Comparison of ENCODE assay signal across 10 cellular contexts in genomic region chr9:124297553-124297905, GRCh38. TPM values are rescaled to one million over a fixed set of nuclear protein-coding genes. Genes with fewer than 3 reads are reported as not detected.
DNase-seq lines count a peak whose midpoint lies in the region; ATAC-seq, FAIRE-seq and TF ChIP-seq lines count a peak whose summit lies in the region.
"Had no signal": no experiment of that assay in that cellular context is flagged by ENCODE, and none has a peak within 500 bp of the region (broad histone marks: within the 10 kb centered on the region; RNA-seq: fewer than 3 reads in every experiment).

No MANE protein-coding gene starts in this region.

- intact Hi-C loops in left lung (cut with DNase I) (no loop called here), upper lobe of right lung (cut with DNase I) (no loop called here), left colon (cut with DNase I, micrococcal nuclease) (no loop called here)

- H3K27ac ChIP-seq in HUES64 (ENCODE audit: low read depth, low read length): peak overlapping the region; percentile 68; the same call in 1 of the 2 replicates
- H3K27ac ChIP-seq in H1 (ENCODE audit: low read depth, low read length): 0 out of 2 replicates have a peak overlapping the region, but pooled peaks have one; percentile 17
- H3K27ac ChIP-seq in left lung: peak overlapping the region; percentile 25 to 44
- peak overlapping the region; percentile 42 for H3K27ac ChIP-seq in upper lobe of right lung
- H3K27ac ChIP-seq: cardiac muscle cell had no signal

- H2BK120ac ChIP-seq in H1 (replicated peaks; ENCODE audit: low read depth, low read length): no peak overlapping the region

- H2AFZ ChIP-seq in H1 (ENCODE audit: low read length): no peak overlapping the region

- H2BK12ac ChIP-seq in H1 (ENCODE audit: low read depth, low read length): peak overlapping the region; percentile 21; the same call in 1 of the 2 replicates

- H4K91ac ChIP-seq in H1 (replicated peaks; ENCODE audit: insufficient read length, low read length): no peak overlapping the region

- no peak overlapping the region for H4K8ac ChIP-seq in H1 (ENCODE audit: extremely low read depth, insufficient read depth, low read length)

- H3K27me3 ChIP-seq in HUES64 (ENCODE audit: insufficient read depth, low read length): no peaks in the 10 kb centered on the region
- no peaks in the 10 kb centered on the region for H3K27me3 ChIP-seq in H1 (replicated peaks in 1 of 4; ENCODE audit: control insufficient read depth in 3 of 4, extremely low read depth in 1 of 4, insufficient read depth in 3 of 4, low read length in 3 of 4)
- H3K27me3 ChIP-seq in left lung: no peaks in the 10 kb centered on the region
- no peaks in the 10 kb centered on the region for H3K27me3 ChIP-seq in upper lobe of right lung
- H3K27me3 ChIP-seq: cardiac muscle cell had no signal

- DNase-seq in H1 (ENCODE audit: low read depth in 1 of 2, low spot score in 2 of 2): peak; percentile 62
- peak in 1 of 2 donors; percentile 77 for DNase-seq in left lung
- peak; percentile 80 for DNase-seq in upper lobe of right lung
- DNase-seq in left colon: no peak
- DNase-seq in retina: no peak
- DNase-seq: RPMI8226 had no signal

- ATAC-seq in left lung: peak; percentile 68
- ATAC-seq in upper lobe of right lung: peak; percentile 60
- no peak for ATAC-seq in HG03097 (IDR thresholded peaks at IDR 0.05; ENCODE audit: low FRiP score, unreplicated experiment)
- no peak for ATAC-seq in left colon
- no peak for ATAC-seq in GM19035 (IDR thresholded peaks at IDR 0.05; ENCODE audit: unreplicated experiment)

- no peak overlapping the region for H3K14ac ChIP-seq in H1 (ENCODE audit: insufficient read length)

- TF ChIP-seq EP300 in H1 (IDR thresholded peaks at IDR 0.05; ENCODE audit: borderline replicate concordance in 1 of 2, low read depth in 2 of 2, low read length in 2 of 2): no peak

- no peak overlapping the region for H3K4ac ChIP-seq in H1 (replicated peaks; ENCODE audit: insufficient read length, low read depth, low read length)

- H2BK5ac ChIP-seq in H1 (ENCODE audit: low read depth, low read length): 0 out of 2 replicates have a peak overlapping the region, but pooled peaks have one; percentile 56

- peaks cover 2 to 10% of the 10 kb centered on the region in 2 experiments for H4K20me1 ChIP-seq in H1 (replicated peaks in 1 of 2; ENCODE audit: control insufficient read depth in 1 of 2, insufficient read depth in 2 of 2, low read length in 2 of 2)

- no peaks in the 10 kb centered on the region for H3K79me2 ChIP-seq in H1 (ENCODE audit: control insufficient read depth in 1 of 2, insufficient read depth in 2 of 2, low read length in 2 of 2)

- no peak for TF ChIP-seq POLR2A in H1 (IDR thresholded peaks at IDR 0.05; ENCODE audit: control extremely low read depth in 1 of 2, low read depth in 2 of 2, low read length in 2 of 2)

- H3K4me3 ChIP-seq in HUES64 (ENCODE audit: low read length) (no peak overlapping the region), H1 (ENCODE audit: extremely low read depth in 1 of 4, insufficient read depth in 2 of 4, low read depth in 3 of 4, low read length in 4 of 4) (no peak overlapping the region), left lung (no peak overlapping the region), upper lobe of right lung (no peak overlapping the region)
- H3K4me3 ChIP-seq: cardiac muscle cell had no signal

- CTCF ChIA-PET in H1 (lab: Charles Lee; ENCODE audit: partially characterized antibody): interaction anchor here (0.8 to 2.4 kb wide), 10 partner anchors 8 to 171 kb away, joined by 3 to 23 read pairs (median 4); no protein-coding TSS in a partner anchor

- H3K9me3 ChIP-seq in HUES64 (ENCODE audit: insufficient read depth, low read depth, low read length): no peaks in the 10 kb centered on the region
- H3K9me3 ChIP-seq in H1 (ENCODE audit: insufficient read depth in 2 of 2, low read depth in 1 of 2, low read length in 1 of 2): no peaks in the 10 kb centered on the region
- no peaks in the 10 kb centered on the region for H3K9me3 ChIP-seq in left lung
- H3K9me3 ChIP-seq in upper lobe of right lung: no peaks in the 10 kb centered on the region

- no peak overlapping the region for H4K5ac ChIP-seq in H1 (ENCODE audit: insufficient read length, low read depth, low read length)

- H2AK5ac ChIP-seq in H1 (ENCODE audit: low read depth, low read length): no peak overlapping the region

- H3K18ac ChIP-seq in H1 (ENCODE audit: extremely low read depth, low read length): no peak overlapping the region

- H2BK20ac ChIP-seq in H1 (ENCODE audit: low read length): no peak overlapping the region

- no peak for TF ChIP-seq RAD21 in H1 (IDR thresholded peaks at IDR 0.05 in 1 of 2, conservative IDR thresholded peaks at IDR 0.05 in 1 of 2; ENCODE audit: low read depth in 2 of 2, low read length in 2 of 2)

- no peak overlapping the region for H3K4me2 ChIP-seq in H1 (ENCODE audit: insufficient read depth in 1 of 2, low read depth in 2 of 2, low read length in 2 of 2)

- FAIRE-seq in H1 (lab: Jason Lieb, UNC): no peak

- TF ChIP-seq CTCF in H1 (IDR thresholded peaks at IDR 0.05; ENCODE audit: control extremely low read depth in 1 of 3, insufficient read depth in 1 of 3, low read depth in 1 of 3, low read length in 3 of 3) (no peak), left lung (IDR thresholded peaks at IDR 0.05) (no peak), upper lobe of right lung (IDR thresholded peaks at IDR 0.05) (no peak)

- 39% methylated on average over 9 of the region's 9 CpGs for WGBS in HUES64
- 60% methylated on average over 9 of the region's 9 CpGs; no CpG with 5 or more reads in 1 of the 2 experiments for WGBS in H1 (ENCODE audit: extremely low coverage in 1 of 2, insufficient coverage in 1 of 2, insufficient read length in 1 of 2, insufficient replicate concordance in 2 of 2, low coverage in 1 of 2, low lambda C conversion rate in 2 of 2, missing lambda C conversion rate in 1 of 2), 2 experiments

- peaks cover 6% of the 10 kb centered on the region; the same call in 1 of the 2 replicates for H3K36me3 ChIP-seq in HUES64 (ENCODE audit: insufficient read depth, low read length)
- H3K36me3 ChIP-seq in H1 (ENCODE audit: control insufficient read depth in 2 of 4, insufficient read depth in 4 of 4, low read length in 3 of 4): no peaks in the 10 kb centered on the region
- H3K36me3 ChIP-seq in left lung: peaks cover 0 to 38% of the 10 kb centered on the region in 2 donors
- peaks cover 5% of the 10 kb centered on the region for H3K36me3 ChIP-seq in upper lobe of right lung
- H3K36me3 ChIP-seq: cardiac muscle cell had no signal

- POLR2A ChIA-PET in H1 (lab: Charles Lee; ENCODE audit: partially characterized antibody): interaction anchor here (1.1 to 2.1 kb wide), 2 partner anchors 32 to 38 kb away, joined by 4 to 5 read pairs; no protein-coding TSS in a partner anchor

- H3K56ac ChIP-seq in H1 (replicated peaks; ENCODE audit: insufficient read length, low read depth, low read length): no peak overlapping the region

- no peak overlapping the region for H2BK15ac ChIP-seq in H1 (ENCODE audit: low read length)

- H3K9ac ChIP-seq in HUES64 (ENCODE audit: low read depth, low read length): 0 out of 2 replicates have a peak overlapping the region, but pooled peaks have one; percentile 20
- no peak overlapping the region for H3K9ac ChIP-seq in H1 (replicated peaks in 1 of 4; ENCODE audit: extremely low read depth in 1 of 4, low read depth in 3 of 4, low read length in 3 of 4)

- no peaks in the 10 kb centered on the region for H3K23me2 ChIP-seq in H1 (ENCODE audit: low read depth, low read length)

- H3K4me1 ChIP-seq in HUES64 (ENCODE audit: insufficient read depth, low read length) (peaks cover 11% of the 10 kb centered on the region), H1 (replicated peaks in 1 of 4; ENCODE audit: control insufficient read depth in 3 of 4, insufficient read depth in 4 of 4, low read length in 3 of 4) (peaks cover 0 to 24% (median 12%) of the 10 kb centered on the region in 4 experiments; a peak in 5 of 7 replicates), left lung (peaks cover 31 to 70% of the 10 kb centered on the region in 2 donors), upper lobe of right lung (peaks cover 75% of the 10 kb centered on the region)

- no peak overlapping the region for H3K23ac ChIP-seq in H1 (ENCODE audit: insufficient read length)

- peaks cover 7% of the 10 kb centered on the region; the same call in 1 of the 2 replicates for H3K79me1 ChIP-seq in H1 (ENCODE audit: low read depth, low read length)

TF ChIP-seq in H1, 55 proteins besides CTCF, POLR2A, EP300 and RAD21 (continues in another document):
- TF ChIP-seq CBX5 (IDR thresholded peaks at IDR 0.05; ENCODE audit: low read depth, low read length) (no peak), GTF2F1 (IDR thresholded peaks at IDR 0.05; ENCODE audit: borderline replicate concordance, low read depth, low read length) (no peak), NRF1 (IDR thresholded peaks at IDR 0.05; ENCODE audit: low read depth, low read length) (no peak), MAX (IDR thresholded peaks at IDR 0.05) (no peak), CBX8 (IDR thresholded peaks at IDR 0.05; ENCODE audit: borderline replicate concordance, low read depth, low read length) (no peak), JUND (IDR thresholded peaks at IDR 0.05; ENCODE audit: low read length) (no peak), TEAD4 (IDR thresholded peaks at IDR 0.05; ENCODE audit: low read depth, low read length) (peak; percentile 91), KDM1A (IDR thresholded peaks at IDR 0.05; ENCODE audit: borderline replicate concordance, low read length) (no peak; the same call in 1 of the 2 replicates), TCF12 (IDR thresholded peaks at IDR 0.05; ENCODE audit: low read depth, low read length) (no peak), GABPA (IDR thresholded peaks at IDR 0.05; ENCODE audit: borderline replicate concordance, insufficient read depth, low read length) (peak; percentile 13; the same call in 1 of the 2 replicates), BACH1 (IDR thresholded peaks at IDR 0.05; ENCODE audit: low read length) (no peak)

RNA-seq across cellular contexts. Expression of gene NEK6, which starts 39.8 kb away (rescaled TPM):
- polyA plus RNA-seq in HUES64 (2013, experiment 1 of 2): 9.8 TPM
- 14.3 TPM for polyA plus RNA-seq in HUES64 (2013, experiment 2 of 2)
- total RNA-seq in H1 (2021; fragmentation: NEBNext Ultra II Directional; extraction: Animal tissue kit (Norgen Biotek cat#: 25700)): 16.6 and 19.7 TPM in 2 replicates
- polyA plus RNA-seq in H1 (2011; rRNA removed): 17.7 and 23.9 TPM in 2 replicates
- polyA plus RNA-seq in H1 (2011; cell fraction: cytosol; rRNA removed): 12.8 TPM
- 19.1 TPM for polyA plus RNA-seq in H1 (2011; cell fraction: nucleus; rRNA removed)
- 8.7 to 13.7 TPM (median 12.4 TPM) in 4 replicates for polyA plus RNA-seq in H1 (2012, experiment 1 of 2)
- polyA plus RNA-seq in H1 (2012, experiment 2 of 2): 6.3 TPM
- 9.1 TPM for polyA plus RNA-seq in H1 (2013, experiment 1 of 2)
- polyA plus RNA-seq in H1 (2013, experiment 2 of 2): 9.1 TPM
- 21.8 and 31.4 TPM in 2 replicates for polyA minus RNA-seq in H1 (2011; rRNA and poly(A)+ RNA removed)
- 7.7 TPM for polyA minus RNA-seq in H1 (2011; cell fraction: cytosol; rRNA and poly(A)+ RNA removed)
- polyA minus RNA-seq in H1 (2011; cell fraction: nucleus; rRNA and poly(A)+ RNA removed): 18.9 TPM
- total RNA-seq in left lung (100 to 1,000 TPM; 104 to 132 TPM), upper lobe of right lung (137 TPM), left colon (10 to 100 TPM; 50.7 to 77.7 TPM)

Comparison
In these comparisons a context has a peak if more than half of its experiments do, and no peak if none do; other contexts are left out.
1. H3K27ac ChIP-seq: peak in every context shown above with its lines; median percentile 68 in HUES64; 42 in upper lobe of right lung; 34 in left lung; 17 in H1.
2. DNase-seq: peak in H1 (2 of 2) and upper lobe of right lung (single experiment); none in left colon (0 of 2) and retina (single experiment).
3. ATAC-seq: peak in left lung (single experiment) and upper lobe of right lung (single experiment); none in HG03097 (single experiment), left colon (single experiment) and GM19035 (single experiment).